ENCODE assay signal across 29 cellular contexts in the genomic region with DNA sequence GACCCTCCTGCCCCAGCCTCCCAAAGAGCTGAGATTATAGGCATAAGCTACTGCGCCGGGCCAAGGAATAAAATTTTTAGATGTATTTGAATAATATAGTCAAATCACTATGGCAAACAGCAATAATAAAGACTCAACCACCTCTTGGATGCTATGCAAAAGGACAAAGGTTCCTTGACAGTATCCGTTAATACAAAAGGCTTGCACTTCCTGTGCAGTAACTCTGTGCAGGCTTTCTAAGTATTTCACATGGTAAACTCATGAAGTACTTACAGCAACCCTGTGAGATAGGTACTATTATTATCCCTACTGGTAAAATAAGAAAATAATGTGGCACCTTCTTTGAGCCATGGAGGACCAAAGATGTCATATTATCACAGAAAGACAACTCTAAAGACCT.
"Had no signal": no experiment of that assay in that cellular context is flagged by ENCODE, and none has a peak within 500 bp of the region (broad histone marks: within the 10 kb centered on the region; RNA-seq: fewer than 3 reads in every experiment).

No MANE protein-coding gene starts in this region.

- H3K4me1 ChIP-seq: pancreas, prostate gland, stomach, testis, thyroid gland, vagina had no signal

- H3K4me3 ChIP-seq: left lung, lower lobe of right lung, mucosa of descending colon, pancreas, prostate gland, skin epidermis, stomach, testis, thyroid gland, transverse colon, upper lobe of left lung, vagina had no signal

- ATAC-seq: left cardiac atrium; left lung; lower lobe of right lung; mucosa of descending colon; naive thymus-derived CD8-positive, alpha-beta T cell; pancreas; right cardiac atrium; sciatic nerve; stimulated activated naive B cell treated with anti-CD40 and anti-IgM and Interleukin-4, amounts not matched to agents 10 μg/mL and 1 μg/mL and 100 μg/mL, for 72 hours; stimulated activated naive CD8-positive, alpha-beta T cell treated with anti-CD3 and anti-CD28 coated beads, Interleukin-15, Interleukin-2, amounts not matched to agents 100 U/mL and 50 U/mL, for 24 hours had no signal

- H3K36me3 ChIP-seq: left lung, lower lobe of right lung, pancreas, prostate gland, thyroid gland, vagina had no signal

- H3K27ac ChIP-seq: left lung, lower lobe of right lung, pancreas, prostate gland, skin epidermis, stomach, testis, thyroid gland, transverse colon, upper lobe of left lung, vagina had no signal

- DNase-seq: hippocampal formation; kidney glomerular epithelial cell; left cardiac atrium; left lung; lower lobe of right lung; mesendoderm; midbrain; mucosa of descending colon; naive thymus-derived CD8-positive, alpha-beta T cell; nucleus accumbens; pancreas; posterior cingulate gyrus; retina; right cardiac atrium; stimulated activated CD4-positive, alpha-beta T cell treated with anti-CD3 and anti-CD28 coated beads, Interleukin-12 subunit alpha, Interleukin-12 subunit beta, amount 100 ng/mL, for 4 hours; stimulated activated CD4-positive, alpha-beta T cell treated with anti-CD3 and anti-CD28 coated beads, Interleukin-15, amount 100 ng/mL, for 24 hours; stimulated activated CD4-positive, alpha-beta T cell treated with anti-CD3 and anti-CD28 coated beads, Interleukin-2, amount 100 ng/mL, for 24 hours; stimulated activated CD4-positive, alpha-beta T cell treated with anti-CD3 and anti-CD28 coated beads, Interleukin-4, amount 100 ng/mL, for 1 hour; stimulated activated naive B cell treated with anti-CD40 and anti-IgM and Interleukin-4, amounts not matched to agents 10 μg/mL and 1 μg/mL and 100 μg/mL, for 72 hours; stimulated activated naive CD8-positive, alpha-beta T cell treated with anti-CD3 and anti-CD28 coated beads, Interleukin-15, Interleukin-2, amounts not matched to agents 100 U/mL and 50 U/mL, for 24 hours; stomach; testis; thyroid gland; transverse colon; upper lobe of left lung had no signal

- H3K9me3 ChIP-seq: left lung, lower lobe of right lung, mucosa of descending colon, pancreas, prostate gland, stomach, testis, thyroid gland, transverse colon, upper lobe of left lung, vagina had no signal

- H3K27me3 ChIP-seq: left lung, pancreas, stomach, testis, thyroid gland, transverse colon, upper lobe of left lung, vagina had no signal
